ENCODE assay signal across 1 cellular context in the genomic region with DNA sequence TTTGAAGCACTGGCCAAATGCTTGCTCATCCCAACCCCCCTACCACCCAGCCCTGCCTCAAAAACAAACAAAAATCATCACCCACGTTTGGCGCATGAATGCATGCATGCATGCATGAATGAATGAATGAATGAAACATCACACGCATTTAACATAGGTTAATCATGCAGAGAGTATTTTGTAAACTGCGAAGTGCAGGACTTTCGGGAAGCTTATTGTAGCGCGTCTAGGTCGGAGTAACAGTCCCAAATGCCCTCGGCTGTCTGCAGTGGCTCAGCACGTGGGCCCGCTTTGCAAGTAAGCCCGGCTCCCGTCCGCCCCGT.
TF ChIP-seq lines count a peak whose summit lies in the region.

No MANE protein-coding gene starts in this region.

TF ChIP-seq in IMR-90, 13 proteins besides CTCF, POLR2A, EP300 and RAD21 (continued from another document):
- no peak for TF ChIP-seq BHLHE40 (IDR thresholded peaks at IDR 0.05; ENCODE audit: low read depth, low read length)
- TF ChIP-seq CHD1 (IDR thresholded peaks at IDR 0.05; ENCODE audit: low read depth, low read length): no peak
- TF ChIP-seq, protein P1, sequence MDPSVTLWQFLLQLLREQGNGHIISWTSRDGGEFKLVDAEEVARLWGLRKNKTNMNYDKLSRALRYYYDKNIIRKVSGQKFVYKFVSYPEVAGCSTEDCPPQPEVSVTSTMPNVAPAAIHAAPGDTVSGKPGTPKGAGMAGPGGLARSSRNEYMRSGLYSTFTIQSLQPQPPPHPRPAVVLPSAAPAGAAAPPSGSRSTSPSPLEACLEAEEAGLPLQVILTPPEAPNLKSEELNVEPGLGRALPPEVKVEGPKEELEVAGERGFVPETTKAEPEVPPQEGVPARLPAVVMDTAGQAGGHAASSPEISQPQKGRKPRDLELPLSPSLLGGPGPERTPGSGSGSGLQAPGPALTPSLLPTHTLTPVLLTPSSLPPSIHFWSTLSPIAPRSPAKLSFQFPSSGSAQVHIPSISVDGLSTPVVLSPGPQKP (IDR thresholded peaks at IDR 0.05; ENCODE audit: borderline replicate concordance, low read depth, low read length): no peak
- no peak for TF ChIP-seq FOS (IDR thresholded peaks at IDR 0.05; ENCODE audit: low read depth, low read length)
- peak; percentile 36; the same call in 1 of the 2 replicates for TF ChIP-seq MXI1 (IDR thresholded peaks at IDR 0.05; ENCODE audit: borderline replicate concordance, low read depth, low read length)
- no peak for TF ChIP-seq MAFK (IDR thresholded peaks at IDR 0.05; ENCODE audit: low read depth, low read length)
- TF ChIP-seq MAZ (IDR thresholded peaks at IDR 0.05; ENCODE audit: borderline replicate concordance, low read depth, low read length): no peak
- TF ChIP-seq RFX5 (IDR thresholded peaks at IDR 0.05; ENCODE audit: low read depth, low read length): no peak
- no peak for TF ChIP-seq SMC3 (IDR thresholded peaks at IDR 0.05; ENCODE audit: low read depth, low read length)
